ENCODE assay signal across 9 cellular contexts in genomic region chr3:30578479-30578878, GRCh38. TPM values are rescaled to one million over a fixed set of nuclear protein-coding genes. Genes with fewer than 3 reads are reported as not detected.
DNase-seq lines count a peak whose midpoint lies in the region; ATAC-seq and TF ChIP-seq lines count a peak whose summit lies in the region.
"Had no signal": no experiment of that assay in that cellular context is flagged by ENCODE, and none has a peak within 500 bp of the region (broad histone marks: within the 10 kb centered on the region; RNA-seq: fewer than 3 reads in every experiment).

No MANE protein-coding gene starts in this region.

- no peaks in the 10 kb centered on the region for H3K79me2 ChIP-seq in PC-3 (ENCODE audit: low read length)

- H4K20me1 ChIP-seq in PC-3 (ENCODE audit: low read length): no peaks in the 10 kb centered on the region

- H3K36me3 Mint-ChIP-seq in stimulated activated memory B cell treated with anti-CD40 and anti-IgM and Interleukin-4, amounts not matched to agents 10 μg/mL and 1 μg/mL and 100 μg/mL, for 72 hours: no peaks in the 10 kb centered on the region

- ATAC-seq in GM19463 (IDR thresholded peaks at IDR 0.05; ENCODE audit: unreplicated experiment) (peak; percentile 60), PC-3 (peak; percentile 91), GM18517 (IDR thresholded peaks at IDR 0.05; ENCODE audit: unreplicated experiment) (no peak)
- peak; percentile 56 for ATAC-seq in stimulated activated memory B cell treated with anti-CD40 and anti-IgM and Interleukin-4, amounts not matched to agents 10 μg/mL and 1 μg/mL and 100 μg/mL, for 72 hours

- no peak for TF ChIP-seq POLR2A in erythroblast (IDR thresholded peaks at IDR 0.05; ENCODE audit: low read length)

- peaks cover 22% of the 10 kb centered on the region for H3K4me1 ChIP-seq in PC-3 (ENCODE audit: insufficient read depth, low read length)

- intact Hi-C loops in PC-3 (cut with micrococcal nuclease) (loop anchor here (1.0 to 2.0 kb wide), 6 partner anchors 18 to 111 kb away; partner anchors contain the start of gene TGFBR2), cardiac septum (cut with DNase I) (no loop called here)

- H3F3A ChIP-seq in PC-3 (ENCODE audit: low read length, unreplicated experiment): peaks cover 3% of the 10 kb centered on the region

- H3K4me3 Mint-ChIP-seq in stimulated activated memory B cell treated with anti-CD40 and anti-IgM and Interleukin-4, amounts not matched to agents 10 μg/mL and 1 μg/mL and 100 μg/mL, for 72 hours: no peak overlapping the region

- peak overlapping the region; percentile 83 for H3K27ac ChIP-seq in PC-3 (ENCODE audit: low read length)

- H3K27ac Mint-ChIP-seq in stimulated activated memory B cell treated with anti-CD40 and anti-IgM and Interleukin-4, amounts not matched to agents 10 μg/mL and 1 μg/mL and 100 μg/mL, for 72 hours: peak overlapping the region; percentile 55

- H3K36me3 ChIP-seq in PC-3 (ENCODE audit: low read depth, low read length): no peaks in the 10 kb centered on the region; the same call in 1 of the 2 replicates

- H3K4me2 ChIP-seq in PC-3 (ENCODE audit: low read length): peak overlapping the region; percentile 32

- 0 out of 2 replicates have a peak overlapping the region, but pooled peaks have one; percentile 3 for H2AFZ ChIP-seq in PC-3 (ENCODE audit: low read length)

- H3K4me3 ChIP-seq in PC-3 (ENCODE audit: low read length): no peak overlapping the region
- H3K4me3 ChIP-seq: skin epidermis had no signal

- POLR2A ChIA-PET in PC-3 (lab: Charles Lee; ENCODE audit: unreplicated experiment): no interaction called here

- H3K4me1 Mint-ChIP-seq in stimulated activated memory B cell treated with anti-CD40 and anti-IgM and Interleukin-4, amounts not matched to agents 10 μg/mL and 1 μg/mL and 100 μg/mL, for 72 hours: peaks cover 28% of the 10 kb centered on the region

- no peaks in the 10 kb centered on the region for H3K9me2 ChIP-seq in PC-3 (replicated peaks; ENCODE audit: low read length)

- BruUV-seq in PC-3 (replicated peaks; lab: Mats Ljungman, UMichigan): no TSS peak

- CTCF ChIA-PET in PC-3 (lab: Charles Lee): interaction anchor here (0.6 to 0.7 kb wide), 2 partner anchors 8 to 59 kb away, joined by 3 to 12 read pairs; no protein-coding TSS in a partner anchor

- no peak for TF ChIP-seq CTCF in PC-3 (conservative IDR thresholded peaks at IDR 0.05; ENCODE audit: low read depth, low read length)

- H3K9ac ChIP-seq in PC-3 (ENCODE audit: low read length): peak overlapping the region; percentile 25

- H3K9me3 Mint-ChIP-seq in stimulated activated memory B cell treated with anti-CD40 and anti-IgM and Interleukin-4, amounts not matched to agents 10 μg/mL and 1 μg/mL and 100 μg/mL, for 72 hours: no peaks in the 10 kb centered on the region

- H3K27me3 ChIP-seq in PC-3 (ENCODE audit: low read length): no peaks in the 10 kb centered on the region

- H3K9me3 ChIP-seq in PC-3 (ENCODE audit: low read length): peaks cover 4% of the 10 kb centered on the region; the same call in 1 of the 2 replicates

- DNase-seq in PC-3: peak; percentile 94
- DNase-seq in cardiac septum (ENCODE audit: low spot score): peak; percentile 75
- DNase-seq in erythroblast (lab: John Stamatoyannopoulos, UW): no peak
- DNase-seq in NCI-H1092 treated with DMSO at 0.1 percent for 48 hours (lab: John Stamatoyannopoulos, UW): no peak
- no peak for DNase-seq in NCI-H1436 treated with DMSO at 0.1 percent for 48 hours (lab: John Stamatoyannopoulos, UW)

- no peaks in the 10 kb centered on the region for H3K27me3 Mint-ChIP-seq in stimulated activated memory B cell treated with anti-CD40 and anti-IgM and Interleukin-4, amounts not matched to agents 10 μg/mL and 1 μg/mL and 100 μg/mL, for 72 hours

RNA-seq across cellular contexts. Expression of gene TGFBR2, which starts 27.9 kb away (rescaled TPM):
- total RNA-seq in PC-3 (2014; rRNA removed): 48.2 and 55.9 TPM in 2 replicates
- total RNA-seq in cardiac septum: 66.7 TPM

Comparison
In these comparisons a context has a peak if more than half of its experiments do, and no peak if none do; other contexts are left out.
1. DNase-seq: peak in PC-3 (single experiment) and cardiac septum (single experiment); none in erythroblast (0 of 2), NCI-H1092 treated with DMSO at 0.1 percent for 48 hours (single experiment) and NCI-H1436 treated with DMSO at 0.1 percent for 48 hours (single experiment).